1 cellular context compared by ENCODE assay signal in the genomic region with DNA sequence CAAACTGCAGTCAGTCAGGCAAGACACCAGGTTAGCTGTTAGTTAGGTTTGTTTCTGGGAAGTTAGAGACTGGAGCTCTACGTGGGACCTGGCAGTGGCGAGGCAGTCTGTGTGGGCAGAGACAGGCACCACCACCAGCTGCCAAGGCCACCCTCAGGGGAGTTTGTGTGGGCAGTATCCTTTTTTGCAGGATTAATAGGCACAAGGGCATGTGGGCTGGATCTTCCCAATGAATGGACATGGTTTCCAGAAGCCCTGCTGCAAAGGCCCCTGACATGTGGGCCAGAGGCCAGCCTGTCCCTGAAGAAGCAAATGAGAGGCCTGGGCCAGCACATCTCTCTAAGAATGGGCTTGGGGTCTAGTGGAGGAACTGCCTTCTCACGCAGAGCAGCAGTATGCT.
TF ChIP-seq lines count a peak whose summit lies in the region.

No MANE protein-coding gene starts in this region.

TF ChIP-seq in HEK293, 187 proteins besides CTCF, POLR2A, EP300 and RAD21 (continued from another document):
- TF ChIP-seq, protein P1, sequence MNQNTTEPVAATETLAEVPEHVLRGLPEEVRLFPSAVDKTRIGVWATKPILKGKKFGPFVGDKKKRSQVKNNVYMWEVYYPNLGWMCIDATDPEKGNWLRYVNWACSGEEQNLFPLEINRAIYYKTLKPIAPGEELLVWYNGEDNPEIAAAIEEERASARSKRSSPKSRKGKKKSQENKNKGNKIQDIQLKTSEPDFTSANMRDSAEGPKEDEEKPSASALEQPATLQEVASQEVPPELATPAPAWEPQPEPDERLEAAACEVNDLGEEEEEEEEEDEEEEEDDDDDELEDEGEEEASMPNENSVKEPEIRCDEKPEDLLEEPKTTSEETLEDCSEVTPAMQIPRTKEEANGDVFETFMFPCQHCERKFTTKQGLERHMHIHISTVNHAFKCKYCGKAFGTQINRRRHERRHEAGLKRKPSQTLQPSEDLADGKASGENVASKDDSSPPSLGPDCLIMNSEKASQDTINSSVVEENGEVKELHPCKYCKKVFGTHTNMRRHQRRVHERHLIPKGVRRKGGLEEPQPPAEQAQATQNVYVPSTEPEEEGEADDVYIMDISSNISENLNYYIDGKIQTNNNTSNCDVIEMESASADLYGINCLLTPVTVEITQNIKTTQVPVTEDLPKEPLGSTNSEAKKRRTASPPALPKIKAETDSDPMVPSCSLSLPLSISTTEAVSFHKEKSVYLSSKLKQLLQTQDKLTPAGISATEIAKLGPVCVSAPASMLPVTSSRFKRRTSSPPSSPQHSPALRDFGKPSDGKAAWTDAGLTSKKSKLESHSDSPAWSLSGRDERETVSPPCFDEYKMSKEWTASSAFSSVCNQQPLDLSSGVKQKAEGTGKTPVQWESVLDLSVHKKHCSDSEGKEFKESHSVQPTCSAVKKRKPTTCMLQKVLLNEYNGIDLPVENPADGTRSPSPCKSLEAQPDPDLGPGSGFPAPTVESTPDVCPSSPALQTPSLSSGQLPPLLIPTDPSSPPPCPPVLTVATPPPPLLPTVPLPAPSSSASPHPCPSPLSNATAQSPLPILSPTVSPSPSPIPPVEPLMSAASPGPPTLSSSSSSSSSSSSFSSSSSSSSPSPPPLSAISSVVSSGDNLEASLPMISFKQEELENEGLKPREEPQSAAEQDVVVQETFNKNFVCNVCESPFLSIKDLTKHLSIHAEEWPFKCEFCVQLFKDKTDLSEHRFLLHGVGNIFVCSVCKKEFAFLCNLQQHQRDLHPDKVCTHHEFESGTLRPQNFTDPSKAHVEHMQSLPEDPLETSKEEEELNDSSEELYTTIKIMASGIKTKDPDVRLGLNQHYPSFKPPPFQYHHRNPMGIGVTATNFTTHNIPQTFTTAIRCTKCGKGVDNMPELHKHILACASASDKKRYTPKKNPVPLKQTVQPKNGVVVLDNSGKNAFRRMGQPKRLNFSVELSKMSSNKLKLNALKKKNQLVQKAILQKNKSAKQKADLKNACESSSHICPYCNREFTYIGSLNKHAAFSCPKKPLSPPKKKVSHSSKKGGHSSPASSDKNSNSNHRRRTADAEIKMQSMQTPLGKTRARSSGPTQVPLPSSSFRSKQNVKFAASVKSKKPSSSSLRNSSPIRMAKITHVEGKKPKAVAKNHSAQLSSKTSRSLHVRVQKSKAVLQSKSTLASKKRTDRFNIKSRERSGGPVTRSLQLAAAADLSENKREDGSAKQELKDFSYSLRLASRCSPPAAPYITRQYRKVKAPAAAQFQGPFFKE (tag by site-specific recombination; IDR thresholded peaks at IDR 0.05; ENCODE audit: borderline replicate concordance): no peak
- TF ChIP-seq ZNF623 (tag by site-specific recombination; IDR thresholded peaks at IDR 0.05) (no peak), ZNF600 (tag by site-specific recombination; IDR thresholded peaks at IDR 0.05) (no peak), ZNF132 (tag by site-specific recombination; IDR thresholded peaks at IDR 0.05; ENCODE audit: borderline replicate concordance) (no peak)
- TF ChIP-seq, protein P2, sequence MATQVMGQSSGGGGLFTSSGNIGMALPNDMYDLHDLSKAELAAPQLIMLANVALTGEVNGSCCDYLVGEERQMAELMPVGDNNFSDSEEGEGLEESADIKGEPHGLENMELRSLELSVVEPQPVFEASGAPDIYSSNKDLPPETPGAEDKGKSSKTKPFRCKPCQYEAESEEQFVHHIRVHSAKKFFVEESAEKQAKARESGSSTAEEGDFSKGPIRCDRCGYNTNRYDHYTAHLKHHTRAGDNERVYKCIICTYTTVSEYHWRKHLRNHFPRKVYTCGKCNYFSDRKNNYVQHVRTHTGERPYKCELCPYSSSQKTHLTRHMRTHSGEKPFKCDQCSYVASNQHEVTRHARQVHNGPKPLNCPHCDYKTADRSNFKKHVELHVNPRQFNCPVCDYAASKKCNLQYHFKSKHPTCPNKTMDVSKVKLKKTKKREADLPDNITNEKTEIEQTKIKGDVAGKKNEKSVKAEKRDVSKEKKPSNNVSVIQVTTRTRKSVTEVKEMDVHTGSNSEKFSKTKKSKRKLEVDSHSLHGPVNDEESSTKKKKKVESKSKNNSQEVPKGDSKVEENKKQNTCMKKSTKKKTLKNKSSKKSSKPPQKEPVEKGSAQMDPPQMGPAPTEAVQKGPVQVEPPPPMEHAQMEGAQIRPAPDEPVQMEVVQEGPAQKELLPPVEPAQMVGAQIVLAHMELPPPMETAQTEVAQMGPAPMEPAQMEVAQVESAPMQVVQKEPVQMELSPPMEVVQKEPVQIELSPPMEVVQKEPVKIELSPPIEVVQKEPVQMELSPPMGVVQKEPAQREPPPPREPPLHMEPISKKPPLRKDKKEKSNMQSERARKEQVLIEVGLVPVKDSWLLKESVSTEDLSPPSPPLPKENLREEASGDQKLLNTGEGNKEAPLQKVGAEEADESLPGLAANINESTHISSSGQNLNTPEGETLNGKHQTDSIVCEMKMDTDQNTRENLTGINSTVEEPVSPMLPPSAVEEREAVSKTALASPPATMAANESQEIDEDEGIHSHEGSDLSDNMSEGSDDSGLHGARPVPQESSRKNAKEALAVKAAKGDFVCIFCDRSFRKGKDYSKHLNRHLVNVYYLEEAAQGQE (tag by site-specific recombination; IDR thresholded peaks at IDR 0.05): no peak
